ENCODE assay signal across 14 cellular contexts in genomic region chr15:80615361-80615736, GRCh38.
A peak's percentile ranks its signal among the peaks of the same experiment; 100 is the strongest.
DNase-seq lines count a peak whose midpoint lies in the region; ATAC-seq and TF ChIP-seq lines count a peak whose summit lies in the region.
"Had no signal": no experiment of that assay in that cellular context is flagged by ENCODE, and none has a peak within 500 bp of the region (broad histone marks: within the 10 kb centered on the region; RNA-seq: fewer than 3 reads in every experiment).

No MANE protein-coding gene starts in this region.

- ATAC-seq in SK-N-SH treated with all-trans-retinoic acid at 6 μM for 48 hours = no peak
- ATAC-seq: GM23338 had no signal

- H3K36me3 ChIP-seq in SK-N-SH (replicated peaks in 1 of 2; ENCODE audit: control insufficient read depth in 1 of 2, insufficient read depth in 2 of 2, low read length in 1 of 2) (no peaks in the 10 kb centered on the region), SJSA1 (no peaks in the 10 kb centered on the region), esophagus muscularis mucosa (no peaks in the 10 kb centered on the region)
- H3K36me3 ChIP-seq: BLaER1 treated with 17β-estradiol and CSF1 and Interleukin-3, amounts not matched to agents 10 nM and 100 nM had no signal

- TF ChIP-seq CTCF in SK-N-SH (IDR thresholded peaks at IDR 0.05) = no peak
- no peak for TF ChIP-seq CTCF in esophagus muscularis mucosa (IDR thresholded peaks at IDR 0.05)
- no peak for TF ChIP-seq CTCF in type B pancreatic cell (conservative IDR thresholded peaks at IDR 0.05)

- no peaks in the 10 kb centered on the region for H4K20me1 ChIP-seq in SK-N-SH (ENCODE audit: insufficient read depth)
- H4K20me1 ChIP-seq: BLaER1 treated with 17β-estradiol and CSF1 and Interleukin-3, amounts not matched to agents 10 nM and 100 nM had no signal

- H3K27me3 Mint-ChIP-seq in type B pancreatic cell = no peaks in the 10 kb centered on the region

- no peaks in the 10 kb centered on the region for H3K9me3 ChIP-seq in SK-N-SH
- H3K9me3 ChIP-seq in SJSA1 (replicated peaks) = 0 out of 2 replicates have a peak, but pooled peaks cover 3% of the 10 kb centered on the region
- no peaks in the 10 kb centered on the region for H3K9me3 ChIP-seq in esophagus muscularis mucosa

- H3F3A ChIP-seq in SK-N-SH (replicated peaks; ENCODE audit: insufficient read depth) = no peaks in the 10 kb centered on the region

- 95% methylated on average over 4 of the region's 4 CpGs for WGBS in SK-N-SH (ENCODE audit: low lambda C conversion rate)
- 92% methylated on average over 4 of the region's 4 CpGs for WGBS in esophagus muscularis mucosa

- TF ChIP-seq RAD21 in SK-N-SH (IDR thresholded peaks at IDR 0.05; ENCODE audit: low read length) = no peak

- H3K4me2 ChIP-seq in SK-N-SH = peak overlapping the region; percentile 48; the same call in 1 of the 2 replicates
- H3K4me2 ChIP-seq: BLaER1 treated with 17β-estradiol and CSF1 and Interleukin-3, amounts not matched to agents 10 nM and 100 nM; GM23338 had no signal

- peak overlapping the region; percentile 39 to 65; a peak in 3 of 4 replicates for H3K27ac ChIP-seq in SK-N-SH (ENCODE audit: low read depth in 2 of 2, low read length in 1 of 2)
- peak overlapping the region; percentile 18; the same call in 1 of the 2 replicates for H3K27ac ChIP-seq in SJSA1
- peak overlapping the region in 1 of 4 donors; percentile 44 for H3K27ac ChIP-seq in esophagus muscularis mucosa (replicated peaks in 1 of 4)
- H3K27ac ChIP-seq: BLaER1 treated with 17β-estradiol and CSF1 and Interleukin-3, amounts not matched to agents 10 nM and 100 nM had no signal

- H3K4me1 ChIP-seq in SK-N-SH (ENCODE audit: control insufficient read depth in 1 of 2, insufficient read depth in 2 of 2, low read depth in 1 of 2, low read length in 1 of 2) (peaks cover 12 to 26% of the 10 kb centered on the region in 2 experiments; a peak in 3 of 4 replicates), SJSA1 (replicated peaks) (peaks cover 23% of the 10 kb centered on the region), esophagus muscularis mucosa (peaks cover 9 to 23% (median 13%) of the 10 kb centered on the region in 4 donors)

- H2AFZ ChIP-seq in SK-N-SH (ENCODE audit: low read depth) = no peak overlapping the region
- H2AFZ ChIP-seq: GM23338 had no signal

- H3K36me3 Mint-ChIP-seq in type B pancreatic cell = no peaks in the 10 kb centered on the region

- intact Hi-C loops in esophagus muscularis mucosa (cut with DNase I) = loop anchor here (5.0 kb wide), 1 partner anchor 158 kb away; no protein-coding TSS in a partner anchor

- H3K4me3 ChIP-seq in SK-N-SH (ENCODE audit: low read depth in 2 of 2, low read length in 1 of 2) (no peak overlapping the region), SJSA1 (no peak overlapping the region), esophagus muscularis mucosa (no peak overlapping the region)
- H3K4me3 ChIP-seq: BLaER1 treated with 17β-estradiol and CSF1 and Interleukin-3, amounts not matched to agents 10 nM and 100 nM; GM23338 had no signal

- POLR2A ChIA-PET in SK-N-SH (lab: Yijun Ruan, JAX) = no interaction called here

- DNase-seq in SK-N-SH (no peak), SJSA1 (ENCODE audit: low read depth in 1 of 2, low spot score in 2 of 2) (no peak), esophagus muscularis mucosa (ENCODE audit: extremely low spot score) (peak; percentile 72), type B pancreatic cell (ENCODE audit: extremely low spot score, unreplicated experiment) (no peak), NCI-H187 treated with DMSO at 0.1 percent for 48 hours (lab: John Stamatoyannopoulos, UW) (no peak), 8988T (no peak), dermis blood vessel endothelial cell (no peak)
- DNase-seq: DND-41, MV-4-11, NCI-H1417 treated with DMSO at 0.1 percent for 48 hours had no signal

- no peaks in the 10 kb centered on the region for H3K79me2 ChIP-seq in SK-N-SH (ENCODE audit: insufficient read depth)

- peaks cover 38% of the 10 kb centered on the region for H3K4me1 Mint-ChIP-seq in type B pancreatic cell (ENCODE audit: unreplicated experiment)

- TF ChIP-seq EP300 in SK-N-SH (IDR thresholded peaks at IDR 0.05; ENCODE audit: borderline replicate concordance in 1 of 2, low read depth in 1 of 2, low read length in 1 of 2) (no peak), esophagus muscularis mucosa (IDR thresholded peaks at IDR 0.05) (no peak)

- H3K27ac Mint-ChIP-seq in type B pancreatic cell = peak overlapping the region; percentile 88
- H3K27ac Mint-ChIP-seq: GM23338 had no signal

- CTCF ChIA-PET in SK-N-SH (lab: Yijun Ruan, JAX) = interaction anchor here (3.8 kb wide), 1 partner anchor 162 kb away, joined by 17 read pairs; no protein-coding TSS in a partner anchor

- peak overlapping the region; percentile 8 for H3K4me3 Mint-ChIP-seq in type B pancreatic cell
- H3K4me3 Mint-ChIP-seq: GM23338, HFFc6 had no signal

- no peak for TF ChIP-seq POLR2A in esophagus muscularis mucosa (IDR thresholded peaks at IDR 0.05; ENCODE audit: low read depth)

- no peaks in the 10 kb centered on the region for H3K9me2 ChIP-seq in SK-N-SH

- H3K9me3 Mint-ChIP-seq in type B pancreatic cell = no peaks in the 10 kb centered on the region
- H3K9me3 Mint-ChIP-seq: GM23338, HFFc6 had no signal

- H3K9ac ChIP-seq in SK-N-SH = no peak overlapping the region
- H3K9ac ChIP-seq: BLaER1 treated with 17β-estradiol and CSF1 and Interleukin-3, amounts not matched to agents 10 nM and 100 nM had no signal

- H3K27me3 ChIP-seq in SK-N-SH (ENCODE audit: insufficient read depth) (no peaks in the 10 kb centered on the region), SJSA1 (replicated peaks) (no peaks in the 10 kb centered on the region), esophagus muscularis mucosa (no peaks in the 10 kb centered on the region)
- H3K27me3 ChIP-seq: BLaER1 treated with 17β-estradiol and CSF1 and Interleukin-3, amounts not matched to agents 10 nM and 100 nM had no signal

TF ChIP-seq in SK-N-SH, 30 proteins besides CTCF, POLR2A, EP300 and RAD21:
- TF ChIP-seq RCOR1 (IDR thresholded peaks at IDR 0.05; ENCODE audit: low read length) (no peak), MXI1 (IDR thresholded peaks at IDR 0.05; ENCODE audit: low read depth, low read length) (no peak), RXRA (IDR thresholded peaks at IDR 0.05; ENCODE audit: borderline replicate concordance, low read depth) (no peak), TEAD4 (IDR thresholded peaks at IDR 0.05; ENCODE audit: borderline replicate concordance, insufficient read depth) (no peak), SIN3A (IDR thresholded peaks at IDR 0.05; ENCODE audit: borderline replicate concordance, low read depth, low read length) (no peak), GABPA (IDR thresholded peaks at IDR 0.05; ENCODE audit: low read depth) (no peak), FOXM1 (IDR thresholded peaks at IDR 0.05; ENCODE audit: low read depth) (no peak), POLR2AphosphoS5 (IDR thresholded peaks at IDR 0.05; ENCODE audit: low read depth, low read length) (no peak)

TF ChIP-seq in SK-N-SH treated with all-trans-retinoic acid at 6 μM for 48 hours, 23 proteins besides CTCF, POLR2A, EP300 and RAD21 (continues in another document):
- TF ChIP-seq ZC3H10 (CRISPR knock-in tag; IDR thresholded peaks at IDR 0.05) = no peak
- no peak for TF ChIP-seq ZNF565 (CRISPR knock-in tag; conservative IDR thresholded peaks at IDR 0.05; ENCODE audit: low read depth)
- TF ChIP-seq CREB5 (CRISPR knock-in tag; IDR thresholded peaks at IDR 0.05; ENCODE audit: low read depth) = no peak
- no peak for TF ChIP-seq ESRRG (CRISPR knock-in tag; IDR thresholded peaks at IDR 0.05)
- TF ChIP-seq BACH2 (CRISPR knock-in tag; IDR thresholded peaks at IDR 0.05; ENCODE audit: borderline replicate concordance) = no peak
- TF ChIP-seq CSDC2 (CRISPR knock-in tag; IDR thresholded peaks at IDR 0.05) = no peak
- no peak for TF ChIP-seq ZNF8 (CRISPR knock-in tag; IDR thresholded peaks at IDR 0.05)
- no peak for TF ChIP-seq ZNF70 (CRISPR knock-in tag; IDR thresholded peaks at IDR 0.05)
- TF ChIP-seq POU6F1 (CRISPR knock-in tag; IDR thresholded peaks at IDR 0.05; ENCODE audit: borderline replicate concordance, low read depth) = no peak
- TF ChIP-seq CSRNP3 (CRISPR knock-in tag; IDR thresholded peaks at IDR 0.05) = no peak
